Comparison of ENCODE assay signal across 8 cellular contexts in genomic region chr12:49322367-49322707, GRCh38. TPM values are rescaled to one million over a fixed set of nuclear protein-coding genes. Genes with fewer than 3 reads are reported as not detected.
DNase-seq lines count a peak whose midpoint lies in the region; ATAC-seq and TF ChIP-seq lines count a peak whose summit lies in the region.

No MANE protein-coding gene starts in this region.

- H3K27ac Mint-ChIP-seq in activated CD8-positive, alpha-beta memory T cell treated with anti-CD3 and anti-CD28 coated beads, Interleukin-2, amount 10 ng/mL, durations not matched to agents 7 days and 5 days, result peak overlapping the region; percentile 98
- peak overlapping the region; percentile 89 for H3K27ac Mint-ChIP-seq in activated naive CD8-positive, alpha-beta T cell

- peaks cover 25% of the 10 kb centered on the region for H3K36me3 Mint-ChIP-seq in activated CD8-positive, alpha-beta memory T cell treated with anti-CD3 and anti-CD28 coated beads, Interleukin-2, amount 10 ng/mL, durations not matched to agents 7 days and 5 days
- H3K36me3 Mint-ChIP-seq in activated naive CD8-positive, alpha-beta T cell, result no peaks in the 10 kb centered on the region

- H3K4me1 Mint-ChIP-seq in activated CD8-positive, alpha-beta memory T cell treated with anti-CD3 and anti-CD28 coated beads, Interleukin-2, amount 10 ng/mL, durations not matched to agents 7 days and 5 days, result peaks cover 28% of the 10 kb centered on the region
- H3K4me1 Mint-ChIP-seq in activated naive CD8-positive, alpha-beta T cell (ENCODE audit: low read depth), result peaks cover 15% of the 10 kb centered on the region

- H3K27me3 Mint-ChIP-seq in activated CD8-positive, alpha-beta memory T cell treated with anti-CD3 and anti-CD28 coated beads, Interleukin-2, amount 10 ng/mL, durations not matched to agents 7 days and 5 days, result no peaks in the 10 kb centered on the region
- H3K27me3 Mint-ChIP-seq in activated naive CD8-positive, alpha-beta T cell, result no peaks in the 10 kb centered on the region

- H3K4me1 ChIP-seq in left lung, result peaks cover 3 to 17% of the 10 kb centered on the region in 2 donors
- H3K4me1 ChIP-seq in thymus (ENCODE audit: control insufficient read depth, insufficient read depth, low read length), result peaks cover 11% of the 10 kb centered on the region

- no peak for TF ChIP-seq CTCF in left lung (IDR thresholded peaks at IDR 0.05)

- H3K9me3 ChIP-seq in left lung (no peaks in the 10 kb centered on the region), thymus (ENCODE audit: control insufficient read depth) (no peaks in the 10 kb centered on the region)

- H3K27me3 ChIP-seq in left lung, result no peaks in the 10 kb centered on the region
- H3K27me3 ChIP-seq in thymus (ENCODE audit: control insufficient read depth, insufficient read depth), result no peaks in the 10 kb centered on the region

- no peak for DNase-seq in activated CD8-positive, alpha-beta memory T cell treated with anti-CD3 and anti-CD28 coated beads, Interleukin-2, amount 10 ng/mL, durations not matched to agents 7 days and 5 days
- no peak for DNase-seq in activated CD8-positive, alpha-beta memory T cell treated with anti-CD3 and anti-CD28 coated beads, Interleukin-2, amount 50 U/mL, for 48 hours
- DNase-seq in left lung (no peak), AG08396 (ENCODE audit: low spot score) (no peak), NOMO-1 treated with DMSO at 0.1 percent for 48 hours (lab: John Stamatoyannopoulos, UW; ENCODE audit: unreplicated experiment) (no peak)

- H3K4me3 ChIP-seq in left lung (peak overlapping the region; percentile 62 to 66), thymus (ENCODE audit: low read length) (peak overlapping the region; percentile 79)

- H3K4me3 Mint-ChIP-seq in activated CD8-positive, alpha-beta memory T cell treated with anti-CD3 and anti-CD28 coated beads, Interleukin-2, amount 10 ng/mL, durations not matched to agents 7 days and 5 days, result peak overlapping the region; percentile 97
- H3K4me3 Mint-ChIP-seq in activated naive CD8-positive, alpha-beta T cell, result peak overlapping the region; percentile 95

- CTCF ChIA-PET in activated CD8-positive, alpha-beta memory T cell treated with anti-CD3 and anti-CD28 coated beads, Interleukin-2, amount 10 ng/mL, durations not matched to agents 7 days and 5 days (lab: Charles Lee), result interaction anchor here (0.6 to 5.5 kb wide), 17 partner anchors 9 to 1615 kb away, joined by 3 to 45 read pairs (median 5); partner anchors contain the start of genes C1QL4, DNAJC22, PRPH and TUBA1B

- no peak for ATAC-seq in activated CD8-positive, alpha-beta memory T cell treated with anti-CD3 and anti-CD28 coated beads, Interleukin-2, amount 10 ng/mL, durations not matched to agents 7 days and 5 days
- no peak for ATAC-seq in left lung
- ATAC-seq in GM21825 (IDR thresholded peaks at IDR 0.05; ENCODE audit: unreplicated experiment), result no peak

- intact Hi-C loops in left lung (cut with DNase I), result no loop called here

- H3K27ac ChIP-seq in left lung (peak overlapping the region in 1 of 2 donors; percentile 70), thymus (ENCODE audit: low read depth) (no peak overlapping the region)

- H3K36me3 ChIP-seq in left lung, result no peaks in the 10 kb centered on the region
- peaks cover 15% of the 10 kb centered on the region for H3K36me3 ChIP-seq in thymus (ENCODE audit: control insufficient read depth, insufficient read depth)

- 39% methylated on average over 12 of the region's 12 CpGs for WGBS in thymus

- no peaks in the 10 kb centered on the region for H3K9me3 Mint-ChIP-seq in activated CD8-positive, alpha-beta memory T cell treated with anti-CD3 and anti-CD28 coated beads, Interleukin-2, amount 10 ng/mL, durations not matched to agents 7 days and 5 days (ENCODE audit: low read depth)
- no peaks in the 10 kb centered on the region for H3K9me3 Mint-ChIP-seq in activated naive CD8-positive, alpha-beta T cell (ENCODE audit: low read depth)

RNA-seq across cellular contexts. Expression of gene TROAP, which starts 0.7 kb away (rescaled TPM):
- total RNA-seq in activated CD8-positive, alpha-beta memory T cell treated with anti-CD3 and anti-CD28 coated beads, Interleukin-2, amount 10 ng/mL, durations not matched to agents 7 days and 5 days, result 100 to 1,000 TPM in 1 of 2 experiments, 10 to 100 TPM in 1; 89.5 to 107 TPM
- total RNA-seq in left lung, result 1 to 10 TPM; 2.4 to 8.0 TPM
- polyA plus RNA-seq in thymus, result 12.4 TPM

RNA-seq across cellular contexts. Expression of gene C1QL4, which starts 14.7 kb away (rescaled TPM):
- not detected for total RNA-seq in activated CD8-positive, alpha-beta memory T cell treated with anti-CD3 and anti-CD28 coated beads, Interleukin-2, amount 10 ng/mL, durations not matched to agents 7 days and 5 days
- not detected for total RNA-seq in left lung
- 0.21 TPM for polyA plus RNA-seq in thymus

RNA-seq across cellular contexts. Expression of gene DNAJC22, which starts 24.4 kb away (rescaled TPM):
- total RNA-seq in activated CD8-positive, alpha-beta memory T cell treated with anti-CD3 and anti-CD28 coated beads, Interleukin-2, amount 10 ng/mL, durations not matched to agents 7 days and 5 days, result under 1 TPM in 1 of 2 experiments, not detected in 1; 0.05 TPM
- 1 to 10 TPM in 1 of 2 donors, under 1 TPM in 1; 0.21 to 2.7 TPM for total RNA-seq in left lung
- polyA plus RNA-seq in thymus, result 0.27 TPM

RNA-seq across cellular contexts. Expression of gene PRPH, which starts 27.4 kb away (rescaled TPM):
- under 1 TPM; 0.26 to 0.35 TPM for total RNA-seq in activated CD8-positive, alpha-beta memory T cell treated with anti-CD3 and anti-CD28 coated beads, Interleukin-2, amount 10 ng/mL, durations not matched to agents 7 days and 5 days
- under 1 TPM in 1 of 2 donors, not detected in 1; 0.26 TPM for total RNA-seq in left lung
- polyA plus RNA-seq in thymus, result 1.6 TPM

RNA-seq across cellular contexts. Expression of gene SPATS2, which starts 44.9 kb away (rescaled TPM):
- 10 to 100 TPM; 11.3 to 18.1 TPM for total RNA-seq in activated CD8-positive, alpha-beta memory T cell treated with anti-CD3 and anti-CD28 coated beads, Interleukin-2, amount 10 ng/mL, durations not matched to agents 7 days and 5 days
- 10 to 100 TPM; 14.6 to 21.3 TPM for total RNA-seq in left lung
- polyA plus RNA-seq in thymus, result 15.3 TPM

Comparison
In these comparisons a context has a peak if more than half of its experiments do, and no peak if none do; other contexts are left out.
1. RNA of gene TROAP, which starts 0.7 kb away (total RNA-seq): 89.5 to 107 TPM in activated CD8-positive, alpha-beta memory T cell treated with anti-CD3 and anti-CD28 coated beads, Interleukin-2, amount 10 ng/mL, durations not matched to agents 7 days and 5 days; 2.4 to 8.0 TPM in left lung; every median in the first group is over 10 times any median in the second.